Comparison of ENCODE assay signal across 10 cellular contexts in genomic region chr13:36973621-36974268, GRCh38. TPM values are rescaled to one million over a fixed set of nuclear protein-coding genes. Genes with fewer than 3 reads are reported as not detected.
A peak's percentile ranks its signal among the peaks of the same experiment; 100 is the strongest.
DNase-seq lines count a peak whose midpoint lies in the region; ATAC-seq and TF ChIP-seq lines count a peak whose summit lies in the region.
"Had no signal": no experiment of that assay in that cellular context is flagged by ENCODE, and none has a peak within 500 bp of the region (broad histone marks: within the 10 kb centered on the region; RNA-seq: fewer than 3 reads in every experiment).

No MANE protein-coding gene starts in this region.

- no peak for TF ChIP-seq CTCF in progenitor cell of endocrine pancreas (IDR thresholded peaks at IDR 0.05; ENCODE audit: unreplicated experiment)

- no peak overlapping the region for H3K4me3 Mint-ChIP-seq in memory B cell
- no peak overlapping the region for H3K4me3 Mint-ChIP-seq in progenitor cell of endocrine pancreas (ENCODE audit: low read depth)

- H3K36me3 Mint-ChIP-seq in memory B cell (peaks cover 10% of the 10 kb centered on the region), progenitor cell of endocrine pancreas (ENCODE audit: insufficient read depth) (peaks cover 38% of the 10 kb centered on the region)

- no peak overlapping the region for H3K27ac Mint-ChIP-seq in memory B cell
- H3K27ac Mint-ChIP-seq in progenitor cell of endocrine pancreas, result no peak overlapping the region

- ATAC-seq in HG02571 (IDR thresholded peaks at IDR 0.05; ENCODE audit: unreplicated experiment) (peak; percentile 66), HG03439 (IDR thresholded peaks at IDR 0.05; ENCODE audit: unreplicated experiment) (peak; percentile 57), memory B cell (ENCODE audit: low read depth) (peak; percentile 71)
- ATAC-seq in stimulated activated naive CD8-positive, alpha-beta T cell treated with anti-CD3 and anti-CD28 coated beads, Interleukin-15, Interleukin-2, amounts not matched to agents 100 U/mL and 50 U/mL, for 24 hours, result no peak

- H3K27me3 Mint-ChIP-seq in memory B cell (no peaks in the 10 kb centered on the region), progenitor cell of endocrine pancreas (no peaks in the 10 kb centered on the region)

- H3K9me3 Mint-ChIP-seq in memory B cell (no peaks in the 10 kb centered on the region), progenitor cell of endocrine pancreas (ENCODE audit: low read depth) (peaks cover 8% of the 10 kb centered on the region)

- peaks cover 6% of the 10 kb centered on the region for H3K4me1 Mint-ChIP-seq in memory B cell
- H3K4me1 Mint-ChIP-seq in progenitor cell of endocrine pancreas (ENCODE audit: low read depth), result no peaks in the 10 kb centered on the region

- DNase-seq in NOMO-1 treated with DMSO at 0.1 percent for 48 hours (lab: John Stamatoyannopoulos, UW; ENCODE audit: unreplicated experiment) (peak; percentile 75), NOMO-1 treated with dmso at 0.1 percent for 144 hours (lab: John Stamatoyannopoulos, UW; ENCODE audit: unreplicated experiment) (no peak), memory B cell (ENCODE audit: low spot score in 2 of 2) (no peak), progenitor cell of endocrine pancreas (ENCODE audit: low spot score, unreplicated experiment) (no peak)
- DNase-seq in stimulated activated naive CD8-positive, alpha-beta T cell treated with anti-CD3 and anti-CD28 coated beads, Interleukin-15, Interleukin-2, amounts not matched to agents 100 U/mL and 50 U/mL, for 24 hours, result no peak
- no peak for DNase-seq in stimulated activated CD8-positive, alpha-beta memory T cell treated with anti-CD3 and anti-CD28 coated beads, Interleukin-4, amount 100 ng/mL, for 48 hours
- DNase-seq: stimulated activated CD4-positive, alpha-beta T cell treated with anti-CD3 and anti-CD28 coated beads, Interleukin-4, amount 100 ng/mL, for 4 hours; trophoblast cell had no signal

RNA-seq across cellular contexts. Expression of gene ALG5, which starts 25.4 kb away (rescaled TPM):
- 29.2 and 34.6 TPM in 2 replicates for total RNA-seq in progenitor cell of endocrine pancreas

RNA-seq across cellular contexts. Expression of gene EXOSC8, which starts 26.8 kb away (rescaled TPM):
- 65.6 and 75.0 TPM in 2 replicates for total RNA-seq in progenitor cell of endocrine pancreas

RNA-seq across cellular contexts. Expression of gene SMAD9, which starts 53.7 kb away (rescaled TPM):
- total RNA-seq in progenitor cell of endocrine pancreas, result 10.5 and 11.1 TPM in 2 replicates
